ENCODE assay signal across 13 cellular contexts in the genomic region with DNA sequence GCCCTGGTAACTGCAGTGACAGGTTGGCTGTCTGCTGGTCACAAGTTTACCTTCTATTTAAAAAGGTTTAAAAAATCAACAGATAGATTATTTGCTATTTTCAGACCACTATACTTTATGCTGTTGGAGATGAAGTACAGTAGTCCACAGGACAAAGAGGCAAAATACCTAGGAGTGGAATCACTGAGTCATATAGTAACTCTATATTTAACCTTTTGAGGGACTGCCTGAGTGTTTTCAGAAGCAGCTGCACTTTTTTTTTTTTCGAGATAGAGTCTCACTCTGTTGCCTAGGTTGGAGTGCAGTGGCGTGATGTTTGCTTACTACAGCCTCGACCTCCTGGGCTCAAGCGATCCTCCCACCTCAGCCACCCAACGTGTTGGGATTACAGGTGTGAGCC. TPM values are rescaled to one million over a fixed set of nuclear protein-coding genes. Genes with fewer than 3 reads are reported as not detected.
DNase-seq lines count a peak whose midpoint lies in the region; ATAC-seq, FAIRE-seq and TF ChIP-seq lines count a peak whose summit lies in the region.
"Had no signal": no experiment of that assay in that cellular context is flagged by ENCODE, and none has a peak within 500 bp of the region (broad histone marks: within the 10 kb centered on the region; RNA-seq: fewer than 3 reads in every experiment).

No MANE protein-coding gene starts in this region.

- CTCF ChIA-PET in CD8-positive, alpha-beta T cell (lab: Charles Lee): no interaction called here
- CTCF ChIA-PET in CD4-positive, alpha-beta T cell (lab: Charles Lee): no interaction called here

- H3K9me3 ChIP-seq in OCI-LY3 (ENCODE audit: insufficient read depth, low read length) (no peaks in the 10 kb centered on the region), tibial nerve (no peaks in the 10 kb centered on the region), ascending aorta (no peaks in the 10 kb centered on the region)
- H3K9me3 ChIP-seq in CD8-positive, alpha-beta T cell (ENCODE audit: low read length): no peaks in the 10 kb centered on the region
- no peaks in the 10 kb centered on the region for H3K9me3 ChIP-seq in CD4-positive, alpha-beta T cell (ENCODE audit: control insufficient read depth, low read length)

- H3K9me3 Mint-ChIP-seq in CD8-positive, alpha-beta T cell: no peaks in the 10 kb centered on the region
- no peaks in the 10 kb centered on the region for H3K9me3 Mint-ChIP-seq in CD4-positive, alpha-beta T cell
- H3K9me3 Mint-ChIP-seq: activated naive CD8-positive, alpha-beta T cell treated with anti-CD3 and anti-CD28 coated beads, Interleukin-2, amount 10 ng/mL, durations not matched to agents 7 days and 5 days had no signal

- H3K27me3 ChIP-seq in OCI-LY3 (ENCODE audit: low read depth, low read length) (no peaks in the 10 kb centered on the region), tibial nerve (no peaks in the 10 kb centered on the region), ascending aorta (no peaks in the 10 kb centered on the region)
- no peaks in the 10 kb centered on the region for H3K27me3 ChIP-seq in CD8-positive, alpha-beta T cell (ENCODE audit: insufficient read depth, low read length)
- H3K27me3 ChIP-seq in CD4-positive, alpha-beta T cell (ENCODE audit: control insufficient read depth, insufficient read depth, low read length): no peaks in the 10 kb centered on the region

- intact Hi-C loops in CD8-positive, alpha-beta T cell (cut with DNase I, micrococcal nuclease): no loop called here
- intact Hi-C loops in ascending aorta (cut with DNase I): no loop called here
- intact Hi-C loops in CD4-positive, alpha-beta T cell (cut with DNase I, micrococcal nuclease): no loop called here

- DNase-seq in GM18507 (ENCODE audit: extremely low spot score, insufficient read length, low read depth) (no peak), tibial nerve (ENCODE audit: low spot score in 2 of 2) (no peak), ascending aorta (ENCODE audit: low spot score in 2 of 2) (no peak)
- no peak for DNase-seq in CD8-positive, alpha-beta T cell
- no peak for DNase-seq in CD4-positive, alpha-beta T cell
- DNase-seq: activated naive CD8-positive, alpha-beta T cell treated with anti-CD3 and anti-CD28 coated beads, Interleukin-2, amount 10 ng/mL, durations not matched to agents 7 days and 5 days; effector CD8-positive, alpha-beta T cell; hypothalamus; NCI-H187 treated with DMSO at 0.1 percent for 48 hours had no signal

- peak; percentile 81 for ATAC-seq in GM19372 (IDR thresholded peaks at IDR 0.05; ENCODE audit: low read depth, unreplicated experiment)
- ATAC-seq in HG02885 (IDR thresholded peaks at IDR 0.05; ENCODE audit: poor library complexity, unreplicated experiment): peak; percentile 88
- ATAC-seq in CD8-positive, alpha-beta T cell: no peak
- ATAC-seq in CD4-positive, alpha-beta T cell (ENCODE audit: poor library complexity): no peak

- no peak overlapping the region for H3K4me3 Mint-ChIP-seq in CD8-positive, alpha-beta T cell
- no peak overlapping the region for H3K4me3 Mint-ChIP-seq in CD4-positive, alpha-beta T cell
- H3K4me3 Mint-ChIP-seq: activated naive CD8-positive, alpha-beta T cell treated with anti-CD3 and anti-CD28 coated beads, Interleukin-2, amount 10 ng/mL, durations not matched to agents 7 days and 5 days had no signal

- no peak overlapping the region for H3K27ac Mint-ChIP-seq in CD8-positive, alpha-beta T cell
- H3K27ac Mint-ChIP-seq in CD4-positive, alpha-beta T cell: no peak overlapping the region
- H3K27ac Mint-ChIP-seq: activated naive CD8-positive, alpha-beta T cell treated with anti-CD3 and anti-CD28 coated beads, Interleukin-2, amount 10 ng/mL, durations not matched to agents 7 days and 5 days had no signal

- H3K4me3 ChIP-seq in OCI-LY3 (ENCODE audit: low read length) (no peak overlapping the region), tibial nerve (no peak overlapping the region), ascending aorta (no peak overlapping the region)
- no peak overlapping the region for H3K4me3 ChIP-seq in CD8-positive, alpha-beta T cell (ENCODE audit: low read depth, low read length)

- peaks cover 80% of the 10 kb centered on the region for H3K36me3 Mint-ChIP-seq in CD8-positive, alpha-beta T cell
- H3K36me3 Mint-ChIP-seq in CD4-positive, alpha-beta T cell (ENCODE audit: low read depth): peaks cover 87% of the 10 kb centered on the region

- H3K36me3 ChIP-seq in OCI-LY3 (replicated peaks; ENCODE audit: low read depth, low read length) (peaks cover 38% of the 10 kb centered on the region), tibial nerve (peaks cover 5 to 78% (median 17%) of the 10 kb centered on the region in 3 donors), ascending aorta (peaks cover 67 to 73% of the 10 kb centered on the region in 2 donors)
- H3K36me3 ChIP-seq in CD8-positive, alpha-beta T cell (ENCODE audit: insufficient read depth, low read length): peaks cover 29% of the 10 kb centered on the region

- H3K27ac ChIP-seq in OCI-LY3 (ENCODE audit: low read length): 0 out of 2 replicates have a peak overlapping the region, but pooled peaks have one; percentile 6
- H3K27ac ChIP-seq in CD8-positive, alpha-beta T cell (ENCODE audit: low read depth, low read length): no peak overlapping the region
- H3K27ac ChIP-seq in tibial nerve: no peak overlapping the region
- H3K27ac ChIP-seq in ascending aorta: no peak overlapping the region
- H3K27ac ChIP-seq in CD4-positive, alpha-beta T cell (ENCODE audit: low read depth, low read length): no peak overlapping the region
- H3K27ac ChIP-seq: VCaP had no signal

- TF ChIP-seq CTCF in OCI-LY3 (IDR thresholded peaks at IDR 0.05; ENCODE audit: low read depth, low read length): no peak
- no peak for TF ChIP-seq CTCF in CD8-positive, alpha-beta T cell (IDR thresholded peaks at IDR 0.05)
- TF ChIP-seq CTCF in tibial nerve (IDR thresholded peaks at IDR 0.05): no peak
- TF ChIP-seq CTCF in ascending aorta (IDR thresholded peaks at IDR 0.05): no peak
- no peak for TF ChIP-seq CTCF in CD4-positive, alpha-beta T cell (IDR thresholded peaks at IDR 0.05)

- H3K4me1 ChIP-seq in OCI-LY3 (ENCODE audit: low read length) (peaks cover 15% of the 10 kb centered on the region), tibial nerve (no peaks in the 10 kb centered on the region), ascending aorta (no peaks in the 10 kb centered on the region)
- no peaks in the 10 kb centered on the region for H3K4me1 ChIP-seq in CD8-positive, alpha-beta T cell (ENCODE audit: insufficient read depth, low read length)

- TF ChIP-seq POLR2A in tibial nerve (IDR thresholded peaks at IDR 0.05): no peak

- H3K4me2 ChIP-seq in OCI-LY3 (ENCODE audit: low read length): peak overlapping the region; percentile 33

- peak; percentile 55 for FAIRE-seq in GM18507 (lab: Jason Lieb, UNC)

- peaks cover 20% of the 10 kb centered on the region for H3K79me2 ChIP-seq in OCI-LY3 (ENCODE audit: low read length)

- POLR2A ChIA-PET in CD8-positive, alpha-beta T cell (lab: Charles Lee): interaction anchor here (0.8 kb wide), 1 partner anchor 9 kb away, joined by 3 read pairs; no protein-coding TSS in a partner anchor
- POLR2A ChIA-PET in CD4-positive, alpha-beta T cell (lab: Charles Lee): interaction anchor here (2.2 kb wide), 1 partner anchor 10 kb away, joined by 6 read pairs; no protein-coding TSS in a partner anchor

- H3K9ac ChIP-seq in OCI-LY3 (ENCODE audit: low read length): no peak overlapping the region

- 0 out of 2 replicates have a peak, but pooled peaks cover 10% of the 10 kb centered on the region for H4K20me1 ChIP-seq in OCI-LY3 (ENCODE audit: insufficient read depth, low read length)

- 84 to 91% methylated on average over 5 of the region's 5 CpGs for WGBS in tibial nerve, 2 donors

- no peak for TF ChIP-seq EP300 in tibial nerve (IDR thresholded peaks at IDR 0.05)

- no peak overlapping the region for H2AFZ ChIP-seq in OCI-LY3 (ENCODE audit: low read depth, low read length)

- no peaks in the 10 kb centered on the region for H3K27me3 Mint-ChIP-seq in CD8-positive, alpha-beta T cell (ENCODE audit: low read depth)
- H3K27me3 Mint-ChIP-seq in CD4-positive, alpha-beta T cell: no peaks in the 10 kb centered on the region
- H3K27me3 Mint-ChIP-seq: activated naive CD8-positive, alpha-beta T cell treated with anti-CD3 and anti-CD28 coated beads, Interleukin-2, amount 10 ng/mL, durations not matched to agents 7 days and 5 days had no signal

- H3K4me1 Mint-ChIP-seq in CD8-positive, alpha-beta T cell (ENCODE audit: low read depth): peaks cover 43% of the 10 kb centered on the region
- H3K4me1 Mint-ChIP-seq in CD4-positive, alpha-beta T cell (ENCODE audit: low read depth): peaks cover 62% of the 10 kb centered on the region

RNA-seq across cellular contexts. Expression of gene CNIH4, which starts 11.7 kb away (rescaled TPM):
- 10 to 100 TPM; 26.5 to 28.6 TPM for total RNA-seq in CD8-positive, alpha-beta T cell
- total RNA-seq in tibial nerve (10 to 100 TPM; 20.8 to 65.1 (median 34.6) TPM), ascending aorta (26.9 TPM)
- 10 to 100 TPM; 31.2 to 33.6 TPM for total RNA-seq in CD4-positive, alpha-beta T cell

RNA-seq across cellular contexts. Expression of gene NVL, which starts 38.4 kb away (rescaled TPM):
- total RNA-seq in CD8-positive, alpha-beta T cell: 10 to 100 TPM; 11.1 to 16.6 TPM
- 10 to 100 TPM; 15.5 to 41.1 (median 28.3) TPM for total RNA-seq in tibial nerve
- total RNA-seq in ascending aorta: 34.6 TPM
- total RNA-seq in CD4-positive, alpha-beta T cell: 10 to 100 TPM; 14.9 to 18.5 TPM

Comparison
In these comparisons a context has a peak if more than half of its experiments do, and no peak if none do; other contexts are left out.
1. ATAC-seq: peak in GM19372 (single experiment) and HG02885 (single experiment); none in CD8-positive, alpha-beta T cell (single experiment) and CD4-positive, alpha-beta T cell (single experiment).